Comparison of ENCODE assay signal across 8 cellular contexts in the genomic region with DNA sequence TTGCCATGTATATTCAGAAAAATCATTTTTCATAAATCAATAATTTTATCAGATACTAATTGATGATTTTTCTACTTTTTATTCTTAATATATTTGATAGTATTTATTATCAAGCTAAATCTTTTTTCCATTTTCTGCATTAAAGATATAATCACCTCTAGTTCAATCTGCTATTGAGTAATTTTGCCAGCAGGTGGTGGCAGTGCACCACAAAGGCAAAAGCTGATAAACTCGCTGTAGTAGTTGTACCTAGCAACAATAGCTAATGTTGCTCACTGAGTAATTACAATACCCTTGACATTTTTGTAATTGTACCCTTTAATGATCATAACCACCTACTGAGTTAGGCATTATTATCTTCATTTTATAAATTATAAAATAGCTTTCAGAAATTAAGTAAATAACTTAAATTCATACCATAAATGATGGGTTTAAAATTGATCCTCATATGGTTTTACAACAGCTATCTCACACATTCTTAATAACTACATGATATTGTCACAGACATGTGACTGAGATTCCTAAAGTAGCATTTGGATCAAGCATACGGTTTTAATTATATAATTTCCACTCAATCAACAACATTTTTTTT. TPM values are rescaled to one million over a fixed set of nuclear protein-coding genes. Genes with fewer than 3 reads are reported as not detected.
DNase-seq lines count a peak whose midpoint lies in the region; ATAC-seq, FAIRE-seq and TF ChIP-seq lines count a peak whose summit lies in the region.

No MANE protein-coding gene starts in this region.

- no peak for TF ChIP-seq POLR2A in gastroesophageal sphincter (IDR thresholded peaks at IDR 0.05)

- no peaks in the 10 kb centered on the region for H3K27me3 ChIP-seq in gastroesophageal sphincter
- no peaks in the 10 kb centered on the region for H3K27me3 ChIP-seq in psoas muscle (ENCODE audit: insufficient read depth in 3 of 3, low read length in 2 of 3)

- no peak overlapping the region for H3K4me3 ChIP-seq in gastroesophageal sphincter
- H3K4me3 ChIP-seq in psoas muscle: no peak overlapping the region

- no peaks in the 10 kb centered on the region for H3K4me1 ChIP-seq in gastroesophageal sphincter
- peaks cover 4% of the 10 kb centered on the region for H3K4me1 ChIP-seq in psoas muscle

- H3K27ac ChIP-seq in gastroesophageal sphincter: no peak overlapping the region
- no peak overlapping the region for H3K27ac ChIP-seq in psoas muscle

- no peak for TF ChIP-seq EP300 in gastroesophageal sphincter (IDR thresholded peaks at IDR 0.05)

- intact Hi-C loops in psoas muscle (cut with DNase I): loop anchor here (2.0 to 5.0 kb wide), 2 partner anchors 81 to 342 kb away; no protein-coding TSS in a partner anchor

- peaks cover 0 to 4% of the 10 kb centered on the region in 2 donors for H3K36me3 ChIP-seq in gastroesophageal sphincter
- peaks cover 0 to 22% of the 10 kb centered on the region in 2 donors for H3K36me3 ChIP-seq in psoas muscle (ENCODE audit: insufficient read depth in 1 of 2, low read depth in 1 of 2)

- no peak for FAIRE-seq in D721Med (lab: Jason Lieb, UNC)

- WGBS in gastroesophageal sphincter (ENCODE audit: low coverage in 1 of 2), 2 donors: 5 to 9% methylated on average over 2 of the region's 2 CpGs
- 14 to 30% (median 17%) methylated on average over 2 of the region's 2 CpGs for WGBS in psoas muscle, 3 donors

- TF ChIP-seq CTCF in D721Med (IDR thresholded peaks at IDR 0.05; ENCODE audit: insufficient read depth, missing control alignments): peak; percentile 94
- TF ChIP-seq CTCF in gastroesophageal sphincter (IDR thresholded peaks at IDR 0.05): peak; percentile 50 to 87 (median 73)
- TF ChIP-seq CTCF in psoas muscle (IDR thresholded peaks at IDR 0.05): peak; percentile 88

- H3K9me3 ChIP-seq in gastroesophageal sphincter: no peaks in the 10 kb centered on the region
- no peaks in the 10 kb centered on the region for H3K9me3 ChIP-seq in psoas muscle

- peak; percentile 97 for ATAC-seq in GM19438 (IDR thresholded peaks at IDR 0.05; ENCODE audit: low read depth, unreplicated experiment)
- ATAC-seq in HG03354 (IDR thresholded peaks at IDR 0.05; ENCODE audit: poor library complexity, severe bottlenecking, unreplicated experiment): peak; percentile 98
- ATAC-seq in gastroesophageal sphincter: peak; percentile 55
- peak; percentile 78 to 92 (median 82) for ATAC-seq in psoas muscle

- DNase-seq in D721Med (ENCODE audit: insufficient read length, low spot score) (no peak), NCI-H460 (ENCODE audit: extremely low read depth, low read depth) (peak; percentile 80), psoas muscle (peak; percentile 42 to 48), NCI-H1048 (lab: John Stamatoyannopoulos, UW) (no peak)
- peak; percentile 53 for DNase-seq in activated CD8-positive, alpha-beta memory T cell treated with anti-CD3 and anti-CD28 coated beads, Interleukin-2, amount 50 U/mL, for 48 hours

RNA-seq across cellular contexts. Expression of a gene that starts 52.0 kb away (rescaled TPM):
- total RNA-seq in NCI-H460 (2014; rRNA removed; shearing (Covaris generic)): 4.3 TPM in 2 replicates
- 1.3 and 2.4 TPM in 2 replicates for polyA plus RNA-seq in NCI-H460 (2014; cell fraction: nucleus; rRNA removed)
- total RNA-seq in gastroesophageal sphincter: 10 to 100 TPM in 3 of 4 donors, 1 to 10 TPM in 1; 7.9 to 66.7 (median 31.4) TPM
- total RNA-seq in psoas muscle: 10 to 100 TPM in 1 of 4 donors, 1 to 10 TPM in 3; 2.8 to 18.9 (median 7.3) TPM
- polyA plus RNA-seq in psoas muscle: 1 to 10 TPM; 2.9 to 8.8 (median 4.3) TPM

RNA-seq across cellular contexts. Expression of a gene that starts 54.2 kb away (rescaled TPM):
- total RNA-seq in NCI-H460 (2014; rRNA removed; shearing (Covaris generic)): 209 and 219 TPM in 2 replicates
- polyA plus RNA-seq in NCI-H460 (2014; cell fraction: nucleus; rRNA removed): 106 and 110 TPM in 2 replicates
- 100 to 1,000 TPM in 1 of 4 donors, 10 to 100 TPM in 3; 42.6 to 141 (median 66.1) TPM for total RNA-seq in gastroesophageal sphincter
- 10 to 100 TPM; 24.1 to 84.6 (median 45.4) TPM for total RNA-seq in psoas muscle
- polyA plus RNA-seq in psoas muscle: 10 to 100 TPM; 15.0 to 96.0 (median 15.5) TPM

Comparison
In these comparisons a context has a peak if more than half of its experiments do, and no peak if none do; other contexts are left out.
1. DNase-seq: peak in NCI-H460 (single experiment), activated CD8-positive, alpha-beta memory T cell treated with anti-CD3 and anti-CD28 coated beads, Interleukin-2, amount 50 U/mL, for 48 hours (single experiment) and psoas muscle (2 of 2); none in D721Med (single experiment) and NCI-H1048 (single experiment).
2. Peak in every context shown above with its lines, with median percentiles within 50 percentile points of each other: CTCF ChIP-seq and ATAC-seq.